Comparison of ENCODE assay signal across 25 cellular contexts in the genomic region with DNA sequence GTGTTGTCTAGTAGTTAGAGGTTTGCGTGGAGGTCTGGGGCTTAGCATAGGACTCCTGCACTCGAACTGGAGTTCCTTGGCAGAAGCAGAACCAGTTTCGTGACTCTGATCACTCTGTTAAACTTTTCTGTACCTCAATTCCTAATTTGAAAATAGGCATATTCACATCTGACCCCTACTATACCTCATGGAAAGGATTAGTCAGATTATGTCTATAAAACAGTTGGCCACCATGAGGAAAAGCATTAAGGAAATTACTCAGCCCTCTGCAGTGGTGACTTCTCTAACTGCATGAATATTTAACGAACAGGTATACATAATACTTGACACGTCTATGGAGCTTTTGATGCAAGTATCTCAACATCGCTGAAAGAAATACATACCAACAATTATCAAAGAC.
DNase-seq lines count a peak whose midpoint lies in the region; ATAC-seq and TF ChIP-seq lines count a peak whose summit lies in the region.
"Had no signal": no experiment of that assay in that cellular context is flagged by ENCODE, and none has a peak within 500 bp of the region (broad histone marks: within the 10 kb centered on the region; RNA-seq: fewer than 3 reads in every experiment).

No MANE protein-coding gene starts in this region.

- CTCF ChIA-PET in Calu3 (lab: Charles Lee) = interaction anchor here (0.6 kb wide), 1 partner anchor 68 kb away, joined by 4 read pairs; no protein-coding TSS in a partner anchor

- peaks cover 33% of the 10 kb centered on the region for H3K4me1 ChIP-seq in Loucy (ENCODE audit: insufficient read depth, low read length, poor library complexity, severe bottlenecking)
- H3K4me1 ChIP-seq in esophagus muscularis mucosa = peaks cover 16 to 41% (median 32%) of the 10 kb centered on the region in 4 donors
- H3K4me1 ChIP-seq in upper lobe of right lung = peaks cover 23% of the 10 kb centered on the region
- H3K4me1 ChIP-seq: SJCRH30 had no signal

- H3K9me3 ChIP-seq in Loucy (ENCODE audit: insufficient read depth, low read depth, low read length) (no peaks in the 10 kb centered on the region; the same call in 1 of the 2 replicates), WERI-Rb-1 (ENCODE audit: severe bottlenecking) (no peaks in the 10 kb centered on the region), esophagus muscularis mucosa (no peaks in the 10 kb centered on the region), upper lobe of right lung (no peaks in the 10 kb centered on the region)
- H3K9me3 ChIP-seq: BE2C, MG63, SJCRH30 had no signal

- no peak for TF ChIP-seq EP300 in esophagus muscularis mucosa (IDR thresholded peaks at IDR 0.05)

- intact Hi-C loops in esophagus muscularis mucosa (cut with DNase I) (no loop called here), Calu3 (cut with micrococcal nuclease; ENCODE audit: unreplicated experiment) (no loop called here), upper lobe of right lung (cut with DNase I) (no loop called here)

- no peaks in the 10 kb centered on the region for H4K20me1 ChIP-seq in Loucy (ENCODE audit: insufficient read depth, low read length, poor library complexity, severe bottlenecking)

- no peak for TF ChIP-seq POLR2A in esophagus muscularis mucosa (IDR thresholded peaks at IDR 0.05; ENCODE audit: low read depth)

- H3K9ac ChIP-seq in Loucy (ENCODE audit: low read depth, low read length, poor library complexity, severe bottlenecking) = no peak overlapping the region
- H3K9ac ChIP-seq: GM23248 had no signal

- H3K4me3 Mint-ChIP-seq in neural crest cell (no peak overlapping the region), Calu3 (ENCODE audit: low read depth, unreplicated experiment) (no peak overlapping the region)
- H3K4me3 Mint-ChIP-seq: CD14-positive monocyte; CD8-positive, alpha-beta memory T cell; H9; HFFc6 had no signal

- H2AFZ ChIP-seq in Loucy (ENCODE audit: low read length) = no peak overlapping the region
- H2AFZ ChIP-seq: GM23248, PC-9 had no signal

- H3K9me3 Mint-ChIP-seq in neural crest cell (peaks cover 8% of the 10 kb centered on the region), Calu3 (ENCODE audit: low read depth, unreplicated experiment) (no peaks in the 10 kb centered on the region)

- peak overlapping the region; percentile 33 for H3K4me2 ChIP-seq in Loucy (ENCODE audit: low read depth, low read length, poor library complexity, severe bottlenecking)
- H3K4me2 ChIP-seq: PC-9 had no signal

- no TSS peak for BruUV-seq in Calu3 (replicated peaks; lab: Mats Ljungman, UMichigan)

- DNase-seq in WERI-Rb-1 (no peak), esophagus muscularis mucosa (ENCODE audit: extremely low spot score) (peak; percentile 42), neural crest cell (ENCODE audit: low read depth, low spot score) (no peak), NCI-H748 (lab: John Stamatoyannopoulos, UW; ENCODE audit: unreplicated experiment) (no peak), Calu3 (no peak), glomerular visceral epithelial cell (ENCODE audit: extremely low spot score) (no peak), upper lobe of right lung (no peak)
- DNase-seq: BE2C; CD8-positive, alpha-beta memory T cell; GM23248; H9; HFFc6; Kasumi-1; MG63; NCI-H1105 treated with DMSO at 0.1 percent for 48 hours; NCI-H146; NCI-H1930; NCI-H2107; NCI-H774; PC-9; SJCRH30 had no signal

- no peak for TF ChIP-seq CTCF in Loucy (conservative IDR thresholded peaks at IDR 0.05; ENCODE audit: low read length)
- no peak for TF ChIP-seq CTCF in WERI-Rb-1 (IDR thresholded peaks at IDR 0.05; ENCODE audit: low read depth, low read length)
- TF ChIP-seq CTCF in esophagus muscularis mucosa (IDR thresholded peaks at IDR 0.05) = no peak
- TF ChIP-seq CTCF in neural crest cell (conservative IDR thresholded peaks at IDR 0.05) = no peak
- no peak for TF ChIP-seq CTCF in Calu3 (IDR thresholded peaks at IDR 0.05; ENCODE audit: unreplicated experiment)
- TF ChIP-seq CTCF in upper lobe of right lung (IDR thresholded peaks at IDR 0.05) = no peak

- ATAC-seq in upper lobe of right lung = no peak
- ATAC-seq: K562, Right ventricle myocardium inferior had no signal

- 0 out of 2 replicates have a peak, but pooled peaks cover 7% of the 10 kb centered on the region for H3K36me3 ChIP-seq in Loucy (ENCODE audit: insufficient read depth, low read length)
- H3K36me3 ChIP-seq in WERI-Rb-1 = no peaks in the 10 kb centered on the region
- no peaks in the 10 kb centered on the region for H3K36me3 ChIP-seq in esophagus muscularis mucosa
- H3K36me3 ChIP-seq in upper lobe of right lung = no peaks in the 10 kb centered on the region
- H3K36me3 ChIP-seq: BE2C, MG63, SJCRH30 had no signal

- 79% methylated on average over 6 of the region's 6 CpGs for WGBS in esophagus muscularis mucosa

- H3K4me1 Mint-ChIP-seq in neural crest cell = peaks cover 17% of the 10 kb centered on the region
- no peaks in the 10 kb centered on the region for H3K4me1 Mint-ChIP-seq in Calu3 (ENCODE audit: low read depth, unreplicated experiment)
- H3K4me1 Mint-ChIP-seq: CD8-positive, alpha-beta memory T cell had no signal

- no peaks in the 10 kb centered on the region for H3K9me2 ChIP-seq in Loucy (replicated peaks; ENCODE audit: low read depth, low read length)

- H3F3A ChIP-seq in Loucy (ENCODE audit: low read depth) = no peaks in the 10 kb centered on the region

- H3K4me3 ChIP-seq in Loucy (ENCODE audit: low read length, poor library complexity, severe bottlenecking) = no peak overlapping the region
- no peak overlapping the region for H3K4me3 ChIP-seq in WERI-Rb-1 (ENCODE audit: low read depth, low read length)
- H3K4me3 ChIP-seq in esophagus muscularis mucosa = no peak overlapping the region
- H3K4me3 ChIP-seq in upper lobe of right lung = no peak overlapping the region
- H3K4me3 ChIP-seq: GM23248, K562, MG63, PC-9, SJCRH30 had no signal

- peak overlapping the region; percentile 6 for H3K27ac ChIP-seq in WERI-Rb-1
- no peak overlapping the region for H3K27ac ChIP-seq in esophagus muscularis mucosa (replicated peaks in 1 of 4)
- H3K27ac ChIP-seq in upper lobe of right lung = no peak overlapping the region
- H3K27ac ChIP-seq: GM23248, PC-9, SJCRH30 had no signal

- peaks cover 11% of the 10 kb centered on the region for H3K36me3 Mint-ChIP-seq in neural crest cell (ENCODE audit: low read depth)
- H3K36me3 Mint-ChIP-seq in Calu3 (ENCODE audit: insufficient read depth, unreplicated experiment) = no peaks in the 10 kb centered on the region

- H3K79me2 ChIP-seq in Loucy (ENCODE audit: insufficient read depth, low read length) = peaks cover 7% of the 10 kb centered on the region; the same call in 1 of the 2 replicates

- H3K27ac Mint-ChIP-seq in neural crest cell (ENCODE audit: unreplicated experiment) (peak overlapping the region; percentile 20), Calu3 (ENCODE audit: unreplicated experiment) (no peak overlapping the region)
- H3K27ac Mint-ChIP-seq: CD14-positive monocyte; CD8-positive, alpha-beta memory T cell; H9; HFFc6 had no signal

- no peaks in the 10 kb centered on the region for H3K27me3 ChIP-seq in Loucy (ENCODE audit: insufficient read depth, low read length, poor library complexity, severe bottlenecking)
- H3K27me3 ChIP-seq in WERI-Rb-1 (ENCODE audit: insufficient read depth, low read depth, severe bottlenecking) = no peaks in the 10 kb centered on the region
- H3K27me3 ChIP-seq in esophagus muscularis mucosa = no peaks in the 10 kb centered on the region
- no peaks in the 10 kb centered on the region for H3K27me3 ChIP-seq in upper lobe of right lung
- H3K27me3 ChIP-seq: BE2C, MG63, SJCRH30 had no signal

- no peaks in the 10 kb centered on the region for H3K27me3 Mint-ChIP-seq in neural crest cell (ENCODE audit: low read depth)
- H3K27me3 Mint-ChIP-seq in Calu3 (ENCODE audit: unreplicated experiment) = no peaks in the 10 kb centered on the region
